Comparison of ENCODE assay signal across 8 cellular contexts in genomic region chr12:46470039-46470627, GRCh38.
DNase-seq lines count a peak whose midpoint lies in the region; ATAC-seq, FAIRE-seq and TF ChIP-seq lines count a peak whose summit lies in the region.

No MANE protein-coding gene starts in this region.

- H4K20me1 ChIP-seq in K562 (replicated peaks; ENCODE audit: control insufficient read depth, insufficient read depth, low read length), result no peaks in the 10 kb centered on the region

- no peak overlapping the region for H3K9ac ChIP-seq in K562 (ENCODE audit: insufficient read depth in 1 of 2, low read depth in 2 of 2, low read length in 2 of 2)

- in situ Hi-C loops in K562 (cut with MboI), result no loop called here

- no peaks in the 10 kb centered on the region for H3K9me3 Mint-ChIP-seq in CD8-positive, alpha-beta memory T cell

- DNase-seq in CD8-positive, alpha-beta memory T cell, result peak in 3 of 5 donors; percentile 17 to 51 (median 23)
- DNase-seq in K562 (ENCODE audit: extremely low read depth in 1 of 4, low spot score in 3 of 4) (no peak), sigmoid colon (no peak), spleen (no peak), left lung (no peak), Ammon's horn (ENCODE audit: low spot score) (no peak)

- POLR2A ChIA-PET in CD8-positive, alpha-beta memory T cell (lab: Charles Lee), result no interaction called here
- POLR2A ChIA-PET in K562 (lab: Yijun Ruan, JAX), result interaction anchor here (0.5 to 0.6 kb wide), 2 partner anchors 73 to 275 kb away, joined by 3 read pairs; no protein-coding TSS in a partner anchor

- peaks cover 0 to 10% (median 0%) of the 10 kb centered on the region in 3 donors for H3K36me3 Mint-ChIP-seq in CD8-positive, alpha-beta memory T cell

- H3K27ac Mint-ChIP-seq in CD8-positive, alpha-beta memory T cell, result peak overlapping the region; percentile 23 to 87 (median 72)

- TF ChIP-seq EP300 in K562 (IDR thresholded peaks at IDR 0.05; ENCODE audit: low read length) (no peak), sigmoid colon (IDR thresholded peaks at IDR 0.05) (no peak)

- H3K4me2 ChIP-seq in K562 (ENCODE audit: insufficient read depth, low read length), result no peak overlapping the region

- no peaks in the 10 kb centered on the region for H3K9me1 ChIP-seq in K562 (ENCODE audit: control insufficient read depth, insufficient read depth, low read length)

- peaks cover 15 to 28% (median 17%) of the 10 kb centered on the region in 3 donors for H3K4me1 Mint-ChIP-seq in CD8-positive, alpha-beta memory T cell

- no peak overlapping the region for H3K4me3 ChIP-seq in CD8-positive, alpha-beta memory T cell (ENCODE audit: low read length)
- H3K4me3 ChIP-seq in K562 (no peak overlapping the region), sigmoid colon (no peak overlapping the region), spleen (no peak overlapping the region), left lung (no peak overlapping the region)

- 42% methylated on average over 6 of the region's 6 CpGs for WGBS in K562 (ENCODE audit: insufficient coverage, low coverage, missing lambda C conversion rate)
- WGBS in sigmoid colon, 2 donors, result 64 to 75% methylated on average over 6 of the region's 6 CpGs
- 49 to 61% (median 56%) methylated on average over 6 of the region's 6 CpGs for WGBS in spleen, 5 donors

- H3K4me3 Mint-ChIP-seq in CD8-positive, alpha-beta memory T cell, result peak overlapping the region in 6 of 7 donors; percentile 40 to 77 (median 54)

- ATAC-seq in GM19351 (IDR thresholded peaks at IDR 0.05; ENCODE audit: unreplicated experiment), result peak; percentile 76
- ATAC-seq in HG03571 (IDR thresholded peaks at IDR 0.05; ENCODE audit: unreplicated experiment), result peak; percentile 53
- peak; percentile 49; the same call in 2 of the 3 replicates for ATAC-seq in K562
- ATAC-seq in left lung, result no peak

- intact Hi-C loops in K562 (cut with micrococcal nuclease) (loop anchor here (5.0 kb wide), 1 partner anchor 88 kb away; no protein-coding TSS in a partner anchor), sigmoid colon (cut with DNase I) (loop anchor here (5.0 to 10.0 kb wide), 2 partner anchors 83 to 185 kb away; no protein-coding TSS in a partner anchor), spleen (cut with DNase I; ENCODE audit: low total_unique reads) (loop anchor here (10.0 kb wide), 1 partner anchor 85 kb away; no protein-coding TSS in a partner anchor), left lung (cut with DNase I) (no loop called here)

- BruUV-seq in K562 (replicated peaks; lab: Mats Ljungman, UMichigan), result no TSS peak

- TF ChIP-seq POLR2A in K562 (conservative IDR thresholded peaks at IDR 0.05), result no peak
- no peak for TF ChIP-seq POLR2A in sigmoid colon (IDR thresholded peaks at IDR 0.05)
- TF ChIP-seq POLR2A in spleen (IDR thresholded peaks at IDR 0.05), result no peak

- H3K9me3 ChIP-seq in CD8-positive, alpha-beta memory T cell (ENCODE audit: low read length), result no peaks in the 10 kb centered on the region
- H3K9me3 ChIP-seq in K562 (replicated peaks; ENCODE audit: control insufficient read depth, insufficient read depth, low read depth, low read length), result no peaks in the 10 kb centered on the region
- H3K9me3 ChIP-seq in sigmoid colon, result peaks cover 0 to 3% (median 0%) of the 10 kb centered on the region in 4 donors
- H3K9me3 ChIP-seq in spleen, result peaks cover 0 to 2% (median 0%) of the 10 kb centered on the region in 8 donors
- H3K9me3 ChIP-seq in left lung, result no peaks in the 10 kb centered on the region

- CTCF ChIA-PET in CD8-positive, alpha-beta memory T cell (lab: Charles Lee), result interaction anchor here (1.0 to 1.1 kb wide), 2 partner anchors 9 to 39 kb away, joined by 3 read pairs; no protein-coding TSS in a partner anchor
- CTCF ChIA-PET in K562 (lab: Yijun Ruan, JAX; ENCODE audit: low intra/inter-chr PET ratio), result no interaction called here

- peak; percentile 68 for FAIRE-seq in K562 (lab: Jason Lieb, UNC)

- H3K4me1 ChIP-seq in CD8-positive, alpha-beta memory T cell (ENCODE audit: insufficient read depth, low read length), result peaks cover 12% of the 10 kb centered on the region
- peaks cover 0 to 22% of the 10 kb centered on the region in 2 experiments; a peak in 3 of 5 replicates for H3K4me1 ChIP-seq in K562 (replicated peaks in 1 of 2; ENCODE audit: control insufficient read depth in 2 of 2, insufficient read depth in 2 of 2, low read length in 2 of 2)
- peaks cover 0 to 37% (median 31%) of the 10 kb centered on the region in 4 donors for H3K4me1 ChIP-seq in sigmoid colon
- H3K4me1 ChIP-seq in spleen, result peaks cover 18 to 78% (median 37%) of the 10 kb centered on the region in 6 donors
- peaks cover 18 to 23% of the 10 kb centered on the region in 2 donors for H3K4me1 ChIP-seq in left lung

- H2AFZ ChIP-seq in K562 (ENCODE audit: low read depth, low read length), result peak overlapping the region; percentile 11; the same call in 1 of the 2 replicates

- no peaks in the 10 kb centered on the region for H3K36me3 ChIP-seq in CD8-positive, alpha-beta memory T cell (ENCODE audit: insufficient read depth, low read length)
- H3K36me3 ChIP-seq in K562 (ENCODE audit: control insufficient read depth, insufficient read depth, low read length), result no peaks in the 10 kb centered on the region
- H3K36me3 ChIP-seq in sigmoid colon, result no peaks in the 10 kb centered on the region
- H3K36me3 ChIP-seq in spleen, result no peaks in the 10 kb centered on the region
- no peaks in the 10 kb centered on the region for H3K36me3 ChIP-seq in left lung

- H3K27me3 ChIP-seq in CD8-positive, alpha-beta memory T cell (ENCODE audit: insufficient read depth, low read length, poor library complexity, severe bottlenecking), result no peaks in the 10 kb centered on the region
- H3K27me3 ChIP-seq in K562 (ENCODE audit: control insufficient read depth in 2 of 2, insufficient read depth in 2 of 2, low read length in 2 of 2) (no peaks in the 10 kb centered on the region), sigmoid colon (no peaks in the 10 kb centered on the region), spleen (replicated peaks in 1 of 7) (no peaks in the 10 kb centered on the region), left lung (no peaks in the 10 kb centered on the region)

- no peak for TF ChIP-seq RAD21 in K562 (CRISPR knock-in tag; conservative IDR thresholded peaks at IDR 0.05 in 1 of 2, IDR thresholded peaks at IDR 0.05 in 1 of 2)

- H3K27ac ChIP-seq in CD8-positive, alpha-beta memory T cell (ENCODE audit: low read depth, low read length), result no peak overlapping the region
- H3K27ac ChIP-seq in K562 (ENCODE audit: extremely low read depth, low read depth, low read length), result no peak overlapping the region
- H3K27ac ChIP-seq in sigmoid colon, result no peak overlapping the region
- H3K27ac ChIP-seq in spleen, result peak overlapping the region in 3 of 8 donors; percentile 44 to 57 (median 56)
- H3K27ac ChIP-seq in left lung, result no peak overlapping the region

- H3K79me2 ChIP-seq in K562 (ENCODE audit: control insufficient read depth, insufficient read depth, low read length), result no peaks in the 10 kb centered on the region

- no peaks in the 10 kb centered on the region for H3K27me3 Mint-ChIP-seq in CD8-positive, alpha-beta memory T cell

- no peak for TF ChIP-seq CTCF in K562 (IDR thresholded peaks at IDR 0.05 in 2 of 3, conservative IDR thresholded peaks at IDR 0.05 in 1 of 3; ENCODE audit: insufficient read depth in 2 of 3, low read depth in 1 of 3, low read length in 3 of 3)
- TF ChIP-seq CTCF in sigmoid colon (IDR thresholded peaks at IDR 0.05), result no peak
- no peak for TF ChIP-seq CTCF in spleen (IDR thresholded peaks at IDR 0.05 in 8 of 11, conservative IDR thresholded peaks at IDR 0.05 in 3 of 11)
- TF ChIP-seq CTCF in left lung (IDR thresholded peaks at IDR 0.05), result no peak

TF ChIP-seq in K562, 482 proteins besides CTCF, POLR2A, EP300 and RAD21:
- TF ChIP-seq GABPB2 (CRISPR knock-in tag; conservative IDR thresholded peaks at IDR 0.05) (no peak), ATF1 (CRISPR knock-in tag; IDR thresholded peaks at IDR 0.05) (no peak), ATF1 (tag; IDR thresholded peaks at IDR 0.05) (0 out of 2 replicates have a peak, but pooled peaks have one; percentile 7), PRMT5 (CRISPR knock-in tag; IDR thresholded peaks at IDR 0.05) (no peak), CHD1 (IDR thresholded peaks at IDR 0.05; ENCODE audit: low read length) (no peak), CREM (IDR thresholded peaks at IDR 0.05; ENCODE audit: low read depth) (peak; percentile 43; the same call in 1 of the 2 replicates), NR2C2 (CRISPR knock-in tag; IDR thresholded peaks at IDR 0.05) (no peak), NR2C2 (tag; IDR thresholded peaks at IDR 0.05) (0 out of 2 replicates have a peak, but pooled peaks have one; percentile 23), MTA2 (IDR thresholded peaks at IDR 0.05; ENCODE audit: low read depth) (no peak), MAFF (IDR thresholded peaks at IDR 0.05; ENCODE audit: low read length) (no peak), MEF2D (tag; conservative IDR thresholded peaks at IDR 0.05; ENCODE audit: low read depth) (no peak)

Comparison
In these comparisons a context has a peak if more than half of its experiments do, and no peak if none do; other contexts are left out.
1. DNase-seq: peak in CD8-positive, alpha-beta memory T cell (3 of 5); none in K562 (0 of 4), sigmoid colon (single experiment), spleen (single experiment), left lung (0 of 2) and Ammon's horn (single experiment).
2. intact Hi-C loops: an anchor here in K562 (5.0 kb wide), sigmoid colon (5.0 to 10.0 kb wide) and spleen (10.0 kb wide); none called in left lung.